In genomic region chr16:70250748-70251650, GRCh38 we compare ENCODE assay signal across 8 cellular contexts. TPM values are rescaled to one million over a fixed set of nuclear protein-coding genes. Genes with fewer than 3 reads are reported as not detected.
DNase-seq lines count a peak whose midpoint lies in the region; ATAC-seq and TF ChIP-seq lines count a peak whose summit lies in the region.

No MANE protein-coding gene starts in this region.

- H3K4me3 ChIP-seq in A673 (ENCODE audit: low read depth, low read length, poor library complexity, severe bottlenecking) = peak overlapping the region; percentile 83
- peak overlapping the region; percentile 91 for H3K4me3 ChIP-seq in OCI-LY7 (ENCODE audit: low read depth, low read length, poor library complexity, severe bottlenecking)
- peak overlapping the region; percentile 70 to 84 for H3K4me3 ChIP-seq in right atrium auricular region
- peak overlapping the region; percentile 55 for H3K4me3 ChIP-seq in retinal pigment epithelial cell (ENCODE audit: low read length)

- H3K9me3 ChIP-seq in A673 (ENCODE audit: low read depth, low read length, poor library complexity, severe bottlenecking) (no peaks in the 10 kb centered on the region), OCI-LY7 (ENCODE audit: low read length) (no peaks in the 10 kb centered on the region), right atrium auricular region (no peaks in the 10 kb centered on the region)

- peaks cover 47% of the 10 kb centered on the region for H3K79me2 ChIP-seq in OCI-LY7 (ENCODE audit: insufficient read depth, low read depth, low read length)

- POLR2A ChIA-PET in A673 (lab: Charles Lee; ENCODE audit: low non-redundant PET) = no interaction called here
- POLR2A ChIA-PET in OCI-LY7 (lab: Charles Lee) = no interaction called here

- intact Hi-C loops in A673 (cut with micrococcal nuclease; ENCODE audit: unreplicated experiment) = no loop called here
- intact Hi-C loops in OCI-LY7 (cut with micrococcal nuclease; ENCODE audit: unreplicated experiment) = no loop called here

- H3K4me1 ChIP-seq in A673 (ENCODE audit: insufficient read depth, low read length, poor library complexity, severe bottlenecking) (peaks cover 8% of the 10 kb centered on the region), OCI-LY7 (ENCODE audit: insufficient read depth, low read length, poor library complexity, severe bottlenecking) (peaks cover 11% of the 10 kb centered on the region), right atrium auricular region (peaks cover 0 to 22% of the 10 kb centered on the region in 2 donors)

- H3K27ac ChIP-seq in A673 (ENCODE audit: low read depth, low read length, poor library complexity, severe bottlenecking) = peak overlapping the region; percentile 88
- peak overlapping the region; percentile 87 for H3K27ac ChIP-seq in OCI-LY7 (ENCODE audit: low read depth, low read length, poor library complexity, severe bottlenecking)
- peak overlapping the region; percentile 78 to 84 for H3K27ac ChIP-seq in right atrium auricular region

- H3K36me3 ChIP-seq in A673 (ENCODE audit: insufficient read depth, low read length, poor library complexity, severe bottlenecking) = peaks cover 53% of the 10 kb centered on the region
- peaks cover 71% of the 10 kb centered on the region for H3K36me3 ChIP-seq in OCI-LY7 (ENCODE audit: insufficient read depth, low read length)
- H3K36me3 ChIP-seq in right atrium auricular region = peaks cover 40% of the 10 kb centered on the region

- no peaks in the 10 kb centered on the region for H3K27me3 Mint-ChIP-seq in activated naive CD8-positive, alpha-beta T cell treated with anti-CD3 and anti-CD28 coated beads, Interleukin-2, amount 50 U/mL, for 24 hours

- no peaks in the 10 kb centered on the region for H3K9me2 ChIP-seq in OCI-LY7 (ENCODE audit: insufficient read depth, low read length)

- peaks cover 40% of the 10 kb centered on the region for H3K36me3 Mint-ChIP-seq in activated naive CD8-positive, alpha-beta T cell treated with anti-CD3 and anti-CD28 coated beads, Interleukin-2, amount 50 U/mL, for 24 hours (ENCODE audit: low read depth)

- no peak overlapping the region for H2AFZ ChIP-seq in OCI-LY7 (ENCODE audit: low read length)

- H3K4me1 Mint-ChIP-seq in activated naive CD8-positive, alpha-beta T cell treated with anti-CD3 and anti-CD28 coated beads, Interleukin-2, amount 50 U/mL, for 24 hours = peaks cover 35% of the 10 kb centered on the region

- H3K9me3 Mint-ChIP-seq in activated naive CD8-positive, alpha-beta T cell treated with anti-CD3 and anti-CD28 coated beads, Interleukin-2, amount 50 U/mL, for 24 hours = no peaks in the 10 kb centered on the region

- H3K27me3 ChIP-seq in A673 (replicated peaks; ENCODE audit: insufficient read depth, low read depth, low read length, poor library complexity) = no peaks in the 10 kb centered on the region
- H3K27me3 ChIP-seq in right atrium auricular region = no peaks in the 10 kb centered on the region

- no peaks in the 10 kb centered on the region for H4K20me1 ChIP-seq in OCI-LY7 (ENCODE audit: insufficient read depth, low read length)

- peak overlapping the region; percentile 93 for H3K4me2 ChIP-seq in OCI-LY7 (ENCODE audit: low read length)

- TF ChIP-seq CTCF in A673 (conservative IDR thresholded peaks at IDR 0.05; ENCODE audit: low read depth, low read length) (no peak), OCI-LY7 (conservative IDR thresholded peaks at IDR 0.05; ENCODE audit: low read length) (no peak), right atrium auricular region (IDR thresholded peaks at IDR 0.05) (no peak), retinal pigment epithelial cell (conservative IDR thresholded peaks at IDR 0.05; ENCODE audit: low read depth, low read length) (no peak)

- DNase-seq in A673 (ENCODE audit: low spot score) = peak; percentile 70
- DNase-seq in OCI-LY7 (ENCODE audit: low spot score) = no peak
- DNase-seq in activated naive CD8-positive, alpha-beta T cell treated with anti-CD3 and anti-CD28 coated beads, Interleukin-2, amount 50 U/mL, for 24 hours = peak; percentile 23
- peak; percentile 58 for DNase-seq in right atrium auricular region (ENCODE audit: low spot score)
- no peak for DNase-seq in retinal pigment epithelial cell (ENCODE audit: low read depth)
- no peak for DNase-seq in NCI-H1694 (lab: John Stamatoyannopoulos, UW)

- peak overlapping the region; percentile 88 for H3K27ac Mint-ChIP-seq in activated naive CD8-positive, alpha-beta T cell treated with anti-CD3 and anti-CD28 coated beads, Interleukin-2, amount 50 U/mL, for 24 hours

- H3K4me3 Mint-ChIP-seq in activated naive CD8-positive, alpha-beta T cell treated with anti-CD3 and anti-CD28 coated beads, Interleukin-2, amount 50 U/mL, for 24 hours = peak overlapping the region; percentile 88

- CTCF ChIA-PET in A673 (lab: Charles Lee) (no interaction called here), OCI-LY7 (lab: Charles Lee; ENCODE audit: unreplicated experiment) (interaction anchor here (0.6 kb wide), 1 partner anchor 48 kb away, joined by 3 read pairs; the partner anchor contains the start of gene DDX19B)

- ATAC-seq in GM18511 (IDR thresholded peaks at IDR 0.05; ENCODE audit: unreplicated experiment) = peak; percentile 57
- peak; percentile 41 for ATAC-seq in HG02970 (IDR thresholded peaks at IDR 0.05; ENCODE audit: low FRiP score, unreplicated experiment)
- ATAC-seq in activated naive CD8-positive, alpha-beta T cell treated with anti-CD3 and anti-CD28 coated beads, Interleukin-2, amount 50 U/mL, for 24 hours = peak; percentile 42

- BruUV-seq in A673 (replicated peaks; lab: Mats Ljungman, UMichigan) (no TSS peak), OCI-LY7 (replicated peaks; lab: Mats Ljungman, UMichigan) (no TSS peak)

RNA-seq across cellular contexts. Expression of gene EXOSC6, which starts 0.7 kb away (rescaled TPM):
- total RNA-seq in A673 (2021) (39.6 and 40.4 TPM in 2 replicates), OCI-LY7 (2022) (36.1 and 36.3 TPM in 2 replicates), right atrium auricular region (10 to 100 TPM; 11.2 to 15.2 TPM)
- total RNA-seq in OCI-LY7 (2014; rRNA removed; shearing (Covaris generic)) = 30.8 and 36.8 TPM in 2 replicates

RNA-seq across cellular contexts. Expression of gene AARS1, which starts 38.3 kb away (rescaled TPM):
- 234 and 270 TPM in 2 replicates for total RNA-seq in A673 (2021)
- 182 and 185 TPM in 2 replicates for total RNA-seq in OCI-LY7 (2014; rRNA removed; shearing (Covaris generic))
- total RNA-seq in OCI-LY7 (2022) = 259 and 272 TPM in 2 replicates
- 10 to 100 TPM; 54.0 to 56.8 TPM for total RNA-seq in right atrium auricular region

RNA-seq across cellular contexts. Expression of gene DDX19B, which starts 48.0 kb away (rescaled TPM):
- total RNA-seq in A673 (2021) = 37.6 and 41.8 TPM in 2 replicates
- total RNA-seq in OCI-LY7 (2014; rRNA removed; shearing (Covaris generic)) = 18.7 and 22.4 TPM in 2 replicates
- total RNA-seq in OCI-LY7 (2022) = 20.7 and 22.8 TPM in 2 replicates
- 10 to 100 TPM; 20.8 to 21.6 TPM for total RNA-seq in right atrium auricular region

Comparison
In these comparisons a context has a peak if more than half of its experiments do, and no peak if none do; other contexts are left out.
1. DNase-seq: peak in A673 (single experiment), activated naive CD8-positive, alpha-beta T cell treated with anti-CD3 and anti-CD28 coated beads, Interleukin-2, amount 50 U/mL, for 24 hours (single experiment) and right atrium auricular region (single experiment); none in OCI-LY7 (single experiment), retinal pigment epithelial cell (single experiment) and NCI-H1694 (single experiment).
2. Peak in every context shown above with its lines, with median percentiles within 50 percentile points of each other: H3K27ac ChIP-seq, H3K4me3 ChIP-seq and ATAC-seq.